ENCODE assay signal across 14 cellular contexts in the genomic region with DNA sequence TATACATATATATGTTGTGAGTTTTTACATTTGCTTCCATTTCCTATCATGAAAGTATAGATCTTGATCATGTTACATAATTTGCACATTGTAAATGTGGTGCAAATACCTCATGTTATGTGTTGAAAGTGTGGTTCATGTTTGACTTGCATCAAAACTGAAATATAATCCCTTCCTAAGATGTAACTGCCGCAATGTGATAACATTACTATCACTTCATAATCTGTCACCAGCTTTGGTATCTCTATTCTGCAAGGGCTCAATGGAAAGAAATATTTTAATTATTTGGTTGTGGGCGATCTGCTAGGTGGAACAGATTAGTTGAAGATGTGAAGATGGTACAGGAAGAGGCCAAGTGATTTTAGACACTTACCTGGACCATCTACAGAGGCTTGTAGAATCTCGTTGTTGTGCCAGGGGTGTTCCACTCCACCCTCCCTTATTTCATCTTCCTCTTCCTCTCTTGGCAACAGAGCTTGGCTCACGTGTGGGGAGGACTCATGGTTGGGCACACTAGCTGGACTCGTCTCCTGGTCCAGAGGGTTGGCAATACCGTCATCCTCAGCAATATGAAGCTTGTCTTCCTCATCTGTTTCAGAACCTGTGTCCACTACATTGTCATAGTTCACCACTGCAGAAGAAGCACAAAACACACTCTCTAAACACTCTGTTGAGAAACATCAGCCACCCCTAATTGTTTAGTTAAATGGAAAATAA.
DNase-seq lines count a peak whose midpoint lies in the region; ATAC-seq and TF ChIP-seq lines count a peak whose summit lies in the region.
"Had no signal": no experiment of that assay in that cellular context is flagged by ENCODE, and none has a peak within 500 bp of the region (broad histone marks: within the 10 kb centered on the region; RNA-seq: fewer than 3 reads in every experiment).

No MANE protein-coding gene starts in this region.

- no peak overlapping the region for H3K56ac ChIP-seq in IMR-90 (ENCODE audit: extremely low read depth, insufficient read depth, low read length)

- no peak overlapping the region for H3K14ac ChIP-seq in IMR-90 (replicated peaks; ENCODE audit: low read depth, low read length)

- no peak overlapping the region for H2BK20ac ChIP-seq in IMR-90 (ENCODE audit: low read depth, low read length)

- H2BK5ac ChIP-seq in IMR-90 (ENCODE audit: low read depth, low read length, poor library complexity, severe bottlenecking): no peak overlapping the region

- H2AK9ac ChIP-seq in IMR-90 (replicated peaks; ENCODE audit: low read depth, low read length, poor library complexity): no peak overlapping the region

- no peak overlapping the region for H3K4ac ChIP-seq in IMR-90 (ENCODE audit: low read depth, low read length)

- no peak overlapping the region for H3K9ac ChIP-seq in IMR-90 (ENCODE audit: low read depth, low read length)

- H3K9me1 ChIP-seq in IMR-90 (ENCODE audit: insufficient read depth, low read length): peaks cover under 1% of the 10 kb centered on the region

- H3K23ac ChIP-seq in IMR-90 (ENCODE audit: low read depth, low read length): peak overlapping the region; percentile 7; the same call in 1 of the 2 replicates

- H2BK15ac ChIP-seq in IMR-90 (ENCODE audit: low read depth, low read length): no peak overlapping the region

- no peak overlapping the region for H4K8ac ChIP-seq in IMR-90 (ENCODE audit: low read depth in 2 of 2, low read length in 2 of 2)

- H3K18ac ChIP-seq in IMR-90 (ENCODE audit: low read depth, low read length): no peak overlapping the region

- intact Hi-C loops in IMR-90 (cut with micrococcal nuclease) (no loop called here), ascending aorta (cut with DNase I) (loop anchor here (2.0 kb wide), 3 partner anchors 19 to 97 kb away; a partner anchor contains a TSS), stomach (cut with DNase I; ENCODE audit: low total_unique reads) (no loop called here)

- in situ Hi-C loops in IMR-90 (cut with MboI; ENCODE audit: low sequenced_read_pairs): no loop called here

- H3K9me3 ChIP-seq in IMR-90 (ENCODE audit: control insufficient read depth, insufficient read depth, low read length) (no peaks in the 10 kb centered on the region), ascending aorta (no peaks in the 10 kb centered on the region), stomach (no peaks in the 10 kb centered on the region)

- H3K4me2 ChIP-seq in IMR-90 (ENCODE audit: low read depth, low read length): no peak overlapping the region

- TF ChIP-seq POLR2A in IMR-90 (IDR thresholded peaks at IDR 0.05; ENCODE audit: low read depth, low read length) (no peak), stomach (IDR thresholded peaks at IDR 0.05) (no peak)

- TF ChIP-seq CTCF in IMR-90 (conservative IDR thresholded peaks at IDR 0.05; ENCODE audit: low read depth, low read length): no peak
- no peak for TF ChIP-seq CTCF in ascending aorta (IDR thresholded peaks at IDR 0.05)
- no peak for TF ChIP-seq CTCF in stomach (IDR thresholded peaks at IDR 0.05)

- BruUV-seq in IMR-90 (replicated peaks; lab: Mats Ljungman, UMichigan): no TSS peak

- H3K79me1 ChIP-seq in IMR-90 (ENCODE audit: low read depth in 1 of 2, low read length in 2 of 2): peaks cover 26 to 42% of the 10 kb centered on the region in 2 experiments

- peaks cover 11% of the 10 kb centered on the region for H3K36me3 ChIP-seq in IMR-90 (ENCODE audit: control insufficient read depth, insufficient read depth, low read length)
- H3K36me3 ChIP-seq in ascending aorta: no peaks in the 10 kb centered on the region
- H3K36me3 ChIP-seq in stomach: peaks cover 0 to 9% (median 0%) of the 10 kb centered on the region in 4 donors

- dilution Hi-C loops in IMR-90 (cut with HindIII; ENCODE audit: low sequenced_read_pairs, unreplicated experiment): no loop called here

- no peak overlapping the region for H4K5ac ChIP-seq in IMR-90 (ENCODE audit: low read depth, low read length)

- H3K4me1 ChIP-seq in IMR-90 (ENCODE audit: control insufficient read depth, insufficient read depth, low read length) (peaks cover 12% of the 10 kb centered on the region), ascending aorta (peaks cover 0 to 46% of the 10 kb centered on the region in 2 donors), stomach (peaks cover 0 to 45% (median 14%) of the 10 kb centered on the region in 4 donors)

- H2AK5ac ChIP-seq in IMR-90 (ENCODE audit: low read depth, low read length): 0 out of 2 replicates have a peak overlapping the region, but pooled peaks have one; percentile 53

- DNase-seq in IMR-90 (no peak), ascending aorta (ENCODE audit: low spot score in 2 of 2) (no peak), stomach (no peak), DMS153 treated with DMSO at 0.1 percent for 48 hours (lab: John Stamatoyannopoulos, UW; ENCODE audit: unreplicated experiment) (no peak), putamen (ENCODE audit: low spot score) (no peak), activated T-cell treated with anti-CD3 and anti-CD28 coated beads for 4 hours (no peak)
- DNase-seq in activated naive CD4-positive, alpha-beta T cell (lab: John Stamatoyannopoulos, UW): no peak
- DNase-seq: amniotic stem cell; NCI-H1694; NCI-H446; stimulated activated CD4-positive, alpha-beta T cell treated with anti-CD3 and anti-CD28 coated beads, Interleukin-12 subunit alpha, Interleukin-12 subunit beta, amount 100 ng/mL, for 4 hours had no signal

- H3K27me3 ChIP-seq in IMR-90 (ENCODE audit: control insufficient read depth, insufficient read depth, low read length): no peaks in the 10 kb centered on the region
- no peaks in the 10 kb centered on the region for H3K27me3 ChIP-seq in ascending aorta
- no peaks in the 10 kb centered on the region for H3K27me3 ChIP-seq in layer of hippocampus (ENCODE audit: control insufficient read depth, insufficient read depth, low read length)
- H3K27me3 ChIP-seq in stomach: no peaks in the 10 kb centered on the region

- no peak for ATAC-seq in IMR-90 (ENCODE audit: low read depth)
- ATAC-seq: activated CD4-positive, CD25-positive, alpha-beta regulatory T cell treated with anti-CD3 and anti-CD28 coated beads, Interleukin-2, amount 50 U/mL, for 24 hours; left lobe of liver had no signal

- H3K4me3 ChIP-seq in IMR-90 (ENCODE audit: insufficient read depth, low read depth, low read length) (no peak overlapping the region), ascending aorta (peak overlapping the region in 1 of 2 donors; percentile 18), stomach (no peak overlapping the region)

- TF ChIP-seq RAD21 in IMR-90 (IDR thresholded peaks at IDR 0.05; ENCODE audit: low read length): no peak

- H3K27ac ChIP-seq in IMR-90 (ENCODE audit: insufficient read depth, low read length) (no peak overlapping the region), ascending aorta (peak overlapping the region; percentile 73 to 80), layer of hippocampus (ENCODE audit: low read depth, low read length) (peak overlapping the region; percentile 91), stomach (peak overlapping the region in 3 of 5 donors; percentile 73 to 75 (median 73))

- no peak overlapping the region for H2AFZ ChIP-seq in IMR-90 (replicated peaks; ENCODE audit: low read length, poor library complexity)

- 100% methylated on average over 1 of the region's 6 CpGs; no CpG with 5 or more reads in 1 of the 2 experiments for WGBS in IMR-90 (ENCODE audit: extremely low coverage in 2 of 2, insufficient read length in 1 of 2), 2 experiments
- 60 to 76% (median 71%) methylated on average over 6 of the region's 6 CpGs for WGBS in stomach, 5 donors

- no peak for TF ChIP-seq EP300 in stomach (IDR thresholded peaks at IDR 0.05)

- H4K20me1 ChIP-seq in IMR-90 (ENCODE audit: insufficient read depth, low read length): peaks cover 16% of the 10 kb centered on the region; the same call in 1 of the 2 replicates

- POLR2A ChIA-PET in IMR-90 (lab: Charles Lee; ENCODE audit: unreplicated experiment): no interaction called here

- CTCF ChIA-PET in IMR-90 (lab: Yijun Ruan, JAX): no interaction called here

- no peak overlapping the region for H2BK120ac ChIP-seq in IMR-90 (ENCODE audit: low read depth, low read length)

- H4K91ac ChIP-seq in IMR-90 (ENCODE audit: insufficient read depth, low read depth, low read length): no peak overlapping the region

TF ChIP-seq in IMR-90, 13 proteins besides CTCF, POLR2A, EP300 and RAD21:
- TF ChIP-seq, protein P1, sequence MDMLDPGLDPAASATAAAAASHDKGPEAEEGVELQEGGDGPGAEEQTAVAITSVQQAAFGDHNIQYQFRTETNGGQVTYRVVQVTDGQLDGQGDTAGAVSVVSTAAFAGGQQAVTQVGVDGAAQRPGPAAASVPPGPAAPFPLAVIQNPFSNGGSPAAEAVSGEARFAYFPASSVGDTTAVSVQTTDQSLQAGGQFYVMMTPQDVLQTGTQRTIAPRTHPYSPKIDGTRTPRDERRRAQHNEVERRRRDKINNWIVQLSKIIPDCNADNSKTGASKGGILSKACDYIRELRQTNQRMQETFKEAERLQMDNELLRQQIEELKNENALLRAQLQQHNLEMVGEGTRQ (IDR thresholded peaks at IDR 0.05; ENCODE audit: low read depth, low read length): no peak
- TF ChIP-seq RFX5 (IDR thresholded peaks at IDR 0.05; ENCODE audit: low read depth, low read length): no peak
- no peak for TF ChIP-seq NFE2L2 (IDR thresholded peaks at IDR 0.05; ENCODE audit: low read depth, low read length)
- no peak for TF ChIP-seq MAFK (IDR thresholded peaks at IDR 0.05; ENCODE audit: low read depth, low read length)
- no peak for TF ChIP-seq SMC3 (IDR thresholded peaks at IDR 0.05; ENCODE audit: low read depth, low read length)
- no peak for TF ChIP-seq FOS (IDR thresholded peaks at IDR 0.05; ENCODE audit: low read depth, low read length)
- TF ChIP-seq MAZ (IDR thresholded peaks at IDR 0.05; ENCODE audit: borderline replicate concordance, low read depth, low read length): no peak
- no peak for TF ChIP-seq CHD1 (IDR thresholded peaks at IDR 0.05; ENCODE audit: low read depth, low read length)
- no peak for TF ChIP-seq MXI1 (IDR thresholded peaks at IDR 0.05; ENCODE audit: borderline replicate concordance, low read depth, low read length)
- TF ChIP-seq BHLHE40 (IDR thresholded peaks at IDR 0.05; ENCODE audit: low read depth, low read length): no peak
- TF ChIP-seq CEBPB (IDR thresholded peaks at IDR 0.05; ENCODE audit: low read depth, low read length): no peak
- TF ChIP-seq, protein P2, sequence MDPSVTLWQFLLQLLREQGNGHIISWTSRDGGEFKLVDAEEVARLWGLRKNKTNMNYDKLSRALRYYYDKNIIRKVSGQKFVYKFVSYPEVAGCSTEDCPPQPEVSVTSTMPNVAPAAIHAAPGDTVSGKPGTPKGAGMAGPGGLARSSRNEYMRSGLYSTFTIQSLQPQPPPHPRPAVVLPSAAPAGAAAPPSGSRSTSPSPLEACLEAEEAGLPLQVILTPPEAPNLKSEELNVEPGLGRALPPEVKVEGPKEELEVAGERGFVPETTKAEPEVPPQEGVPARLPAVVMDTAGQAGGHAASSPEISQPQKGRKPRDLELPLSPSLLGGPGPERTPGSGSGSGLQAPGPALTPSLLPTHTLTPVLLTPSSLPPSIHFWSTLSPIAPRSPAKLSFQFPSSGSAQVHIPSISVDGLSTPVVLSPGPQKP (IDR thresholded peaks at IDR 0.05; ENCODE audit: borderline replicate concordance, low read depth, low read length): no peak
- no peak for TF ChIP-seq RCOR1 (IDR thresholded peaks at IDR 0.05; ENCODE audit: insufficient replicate concordance, low read length)
